8 cellular contexts compared by ENCODE assay signal in the genomic region with DNA sequence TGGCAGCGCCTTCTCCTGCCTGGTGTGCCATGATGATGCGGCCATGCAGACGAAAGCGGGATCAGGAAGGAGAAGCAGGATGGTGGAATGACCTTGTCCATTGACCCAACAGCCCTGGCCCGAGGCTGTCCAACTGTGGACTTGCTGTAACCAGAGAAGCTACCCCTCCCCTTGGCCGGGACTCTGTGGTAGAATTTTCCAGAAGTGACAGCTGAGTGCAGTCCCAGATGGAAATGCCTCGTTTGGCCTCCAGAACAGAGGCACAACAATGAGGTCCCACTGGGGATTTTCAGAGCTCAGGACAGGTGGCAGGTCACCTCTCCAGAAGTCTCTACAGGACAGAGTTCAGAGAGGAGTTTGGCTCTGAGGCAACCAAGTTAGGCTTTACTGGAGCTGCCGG.
"Had no signal": no experiment of that assay in that cellular context is flagged by ENCODE, and none has a peak within 500 bp of the region (broad histone marks: within the 10 kb centered on the region; RNA-seq: fewer than 3 reads in every experiment).

No MANE protein-coding gene starts in this region.

- H3K4me3 ChIP-seq: GM12878 had no signal

- FAIRE-seq: G401.6, GM12878, GM12891, GM12892, GM18507, GM19239 had no signal

- DNase-seq: GDM1, GF-D8 had no signal

- ATAC-seq: GM12878 had no signal
